ENCODE assay signal across 1 cellular context in the genomic region with DNA sequence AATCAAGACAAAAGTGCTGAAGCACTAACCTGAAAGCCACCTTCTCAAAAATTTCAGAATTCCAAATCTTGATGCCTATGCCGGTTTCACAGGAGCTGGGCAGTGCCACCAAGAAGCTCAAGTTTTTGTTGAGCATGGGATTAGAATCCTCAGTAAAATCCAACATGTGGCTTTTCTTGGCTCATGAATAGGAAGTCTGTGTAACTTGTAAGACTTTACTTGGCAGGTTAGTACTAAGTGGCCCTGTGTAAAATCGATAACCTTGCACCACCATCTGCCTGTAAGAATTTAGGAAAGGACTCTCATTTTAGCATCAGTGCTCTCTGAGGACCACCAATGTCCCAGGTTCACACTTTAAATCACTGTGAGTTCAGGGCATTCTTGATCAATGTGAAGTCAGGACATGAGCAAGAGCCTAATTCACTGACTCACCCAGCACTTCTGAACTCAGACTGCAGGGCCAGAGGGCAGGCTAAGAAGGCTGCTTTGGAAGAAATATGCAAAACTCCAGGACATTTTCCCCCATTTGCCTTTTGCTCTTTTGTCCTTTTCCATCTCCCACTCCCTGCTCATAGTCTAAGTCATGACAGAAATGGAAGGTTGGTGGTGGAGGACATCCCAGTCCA.
TF ChIP-seq lines count a peak whose summit lies in the region.

No MANE protein-coding gene starts in this region.

TF ChIP-seq in SK-N-SH, 30 proteins besides CTCF, POLR2A, EP300 and RAD21 (continued from another document):
- TF ChIP-seq TEAD4 (IDR thresholded peaks at IDR 0.05; ENCODE audit: borderline replicate concordance, insufficient read depth): no peak
- TF ChIP-seq, protein P1, sequence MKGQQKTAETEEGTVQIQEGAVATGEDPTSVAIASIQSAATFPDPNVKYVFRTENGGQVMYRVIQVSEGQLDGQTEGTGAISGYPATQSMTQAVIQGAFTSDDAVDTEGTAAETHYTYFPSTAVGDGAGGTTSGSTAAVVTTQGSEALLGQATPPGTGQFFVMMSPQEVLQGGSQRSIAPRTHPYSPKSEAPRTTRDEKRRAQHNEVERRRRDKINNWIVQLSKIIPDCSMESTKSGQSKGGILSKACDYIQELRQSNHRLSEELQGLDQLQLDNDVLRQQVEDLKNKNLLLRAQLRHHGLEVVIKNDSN (IDR thresholded peaks at IDR 0.05; ENCODE audit: borderline replicate concordance, low read depth): no peak
- TF ChIP-seq TCF12 (IDR thresholded peaks at IDR 0.05): no peak
- TF ChIP-seq, protein P2, sequence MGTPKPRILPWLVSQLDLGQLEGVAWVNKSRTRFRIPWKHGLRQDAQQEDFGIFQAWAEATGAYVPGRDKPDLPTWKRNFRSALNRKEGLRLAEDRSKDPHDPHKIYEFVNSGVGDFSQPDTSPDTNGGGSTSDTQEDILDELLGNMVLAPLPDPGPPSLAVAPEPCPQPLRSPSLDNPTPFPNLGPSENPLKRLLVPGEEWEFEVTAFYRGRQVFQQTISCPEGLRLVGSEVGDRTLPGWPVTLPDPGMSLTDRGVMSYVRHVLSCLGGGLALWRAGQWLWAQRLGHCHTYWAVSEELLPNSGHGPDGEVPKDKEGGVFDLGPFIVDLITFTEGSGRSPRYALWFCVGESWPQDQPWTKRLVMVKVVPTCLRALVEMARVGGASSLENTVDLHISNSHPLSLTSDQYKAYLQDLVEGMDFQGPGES (IDR thresholded peaks at IDR 0.05; ENCODE audit: low read depth, low read length): no peak
- TF ChIP-seq, protein P3, sequence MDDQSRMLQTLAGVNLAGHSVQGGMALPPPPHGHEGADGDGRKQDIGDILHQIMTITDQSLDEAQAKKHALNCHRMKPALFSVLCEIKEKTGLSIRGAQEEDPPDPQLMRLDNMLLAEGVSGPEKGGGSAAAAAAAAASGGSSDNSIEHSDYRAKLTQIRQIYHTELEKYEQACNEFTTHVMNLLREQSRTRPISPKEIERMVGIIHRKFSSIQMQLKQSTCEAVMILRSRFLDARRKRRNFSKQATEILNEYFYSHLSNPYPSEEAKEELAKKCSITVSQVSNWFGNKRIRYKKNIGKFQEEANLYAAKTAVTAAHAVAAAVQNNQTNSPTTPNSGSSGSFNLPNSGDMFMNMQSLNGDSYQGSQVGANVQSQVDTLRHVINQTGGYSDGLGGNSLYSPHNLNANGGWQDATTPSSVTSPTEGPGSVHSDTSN (IDR thresholded peaks at IDR 0.05): 0 out of 2 replicates have a peak, but pooled peaks have one; percentile 9
- no peak for TF ChIP-seq POLR2AphosphoS5 (IDR thresholded peaks at IDR 0.05; ENCODE audit: low read depth, low read length)
- TF ChIP-seq CHD2 (IDR thresholded peaks at IDR 0.05; ENCODE audit: low read length, partially characterized antibody): no peak
- no peak for TF ChIP-seq TAF1 (IDR thresholded peaks at IDR 0.05; ENCODE audit: borderline replicate concordance, low read depth, low read length)
TF ChIP-seq in SK-N-SH: peak in this region for 2.
